Comparison of ENCODE assay signal across 25 cellular contexts in the genomic region with DNA sequence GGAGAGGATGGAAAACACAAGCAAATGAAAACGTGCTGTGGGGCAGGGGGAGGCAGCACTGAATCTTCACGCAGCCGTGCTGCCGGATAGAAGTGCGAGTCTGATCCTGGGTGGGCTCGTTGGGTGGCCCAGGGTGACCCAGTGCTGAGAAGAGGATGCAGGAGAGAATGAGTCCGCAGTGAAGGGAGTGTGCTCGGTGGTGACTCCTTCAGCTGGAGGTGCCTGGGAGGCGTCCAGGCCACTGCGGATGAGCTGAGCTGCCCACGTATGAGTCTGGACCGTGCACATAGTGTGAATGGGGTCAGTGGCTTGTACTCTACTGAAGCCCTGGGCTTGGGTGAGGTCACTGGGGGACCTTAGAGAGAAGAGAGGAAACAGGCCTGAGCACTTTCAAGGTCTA.
"Had no signal": no experiment of that assay in that cellular context is flagged by ENCODE, and none has a peak within 500 bp of the region (broad histone marks: within the 10 kb centered on the region; RNA-seq: fewer than 3 reads in every experiment).

No MANE protein-coding gene starts in this region.

- H3K4me3 ChIP-seq: heart right ventricle, hepatocyte, lung, mucosa of descending colon, ovary, right atrium auricular region, right lobe of liver, skin epidermis, thyroid gland, transverse colon, upper lobe of left lung, uterus had no signal

- ATAC-seq: left lobe of liver; mucosa of descending colon; naive thymus-derived CD4-positive, alpha-beta T cell; natural killer cell treated with Interleukin-12 subunit alpha and Interleukin-12 subunit beta and Interleukin-15 and Interleukin-18, amount 100 ng/mL, for 72 hours; stimulated activated naive CD8-positive, alpha-beta T cell treated with anti-CD3 and anti-CD28 coated beads, Interleukin-15, amount 100 ng/mL, for 72 hours had no signal

- H3K27ac ChIP-seq: heart right ventricle, hepatocyte, neutrophil, ovary, right atrium auricular region, right lobe of liver, skin epidermis, thyroid gland, transverse colon, upper lobe of left lung, uterus had no signal

- H3K27me3 ChIP-seq: heart right ventricle, hepatocyte, neutrophil, ovary, right atrium auricular region, right lobe of liver, thyroid gland, transverse colon, upper lobe of left lung, uterus had no signal

- H3K9me3 ChIP-seq: mucosa of descending colon, neutrophil, ovary, right lobe of liver, thyroid gland, transverse colon, uterus had no signal

- DNase-seq: heart right ventricle; islet precursor cell; midbrain; mucosa of descending colon; naive thymus-derived CD4-positive, alpha-beta T cell; ovary; right lobe of liver; stimulated activated CD4-positive, alpha-beta T cell treated with anti-CD3 and anti-CD28 coated beads, Interleukin-12 subunit alpha, Interleukin-12 subunit beta, amount 100 ng/mL, for 4 hours; stimulated activated CD4-positive, alpha-beta T cell treated with anti-CD3 and anti-CD28 coated beads, Interleukin-15, amount 100 ng/mL, for 24 hours; stimulated activated CD4-positive, alpha-beta T cell treated with anti-CD3 and anti-CD28 coated beads, Interleukin-2, amount 100 ng/mL, for 24 hours; stimulated activated CD4-positive, alpha-beta T cell treated with anti-CD3 and anti-CD28 coated beads, Interleukin-4, amount 100 ng/mL, for 1 hour; stimulated activated naive CD4-positive, alpha-beta T cell; stimulated activated naive CD8-positive, alpha-beta T cell treated with anti-CD3 and anti-CD28 coated beads, Interleukin-15, amount 100 ng/mL, for 72 hours; substantia nigra; thyroid gland; transverse colon; uterus had no signal

- H3K4me2 ChIP-seq: hepatocyte had no signal

- H2AFZ ChIP-seq: hepatocyte had no signal

- H3K4me1 ChIP-seq: right lobe of liver, thyroid gland, transverse colon, upper lobe of left lung had no signal

- H3K36me3 ChIP-seq: heart right ventricle, neutrophil, ovary, right atrium auricular region, right lobe of liver, thyroid gland, transverse colon, upper lobe of left lung, uterus had no signal
